22 cellular contexts compared by ENCODE assay signal in genomic region chr5:9895305-9895650, GRCh38.
DNase-seq lines count a peak whose midpoint lies in the region; ATAC-seq and TF ChIP-seq lines count a peak whose summit lies in the region.
"Had no signal": no experiment of that assay in that cellular context is flagged by ENCODE, and none has a peak within 500 bp of the region (broad histone marks: within the 10 kb centered on the region; RNA-seq: fewer than 3 reads in every experiment).

No MANE protein-coding gene starts in this region.

- H3K9me3 ChIP-seq in neural cell (ENCODE audit: low read length): no peaks in the 10 kb centered on the region
- H3K9me3 ChIP-seq: BE2C, SJCRH30 had no signal

- intact Hi-C loops in activated T-helper 2 cell treated with anti-CD3 and anti-CD28 coated beads, Interferon-gamma antibody, Interleukin-2, Interleukin-4, amounts not matched to agents 10 μg/mL and 5 μg/mL and 100 μg/mL, durations not matched to agents 14 hours and 24 hours and 36 hours (cut with micrococcal nuclease): no loop called here

- H3K9me2 ChIP-seq in neural cell (ENCODE audit: insufficient read depth, low read length): no peaks in the 10 kb centered on the region

- no peaks in the 10 kb centered on the region for H3K27me3 ChIP-seq in neural cell (ENCODE audit: insufficient read depth, low read depth, low read length)
- H3K27me3 ChIP-seq: BE2C, MG63, SJCRH30 had no signal

- H3K36me3 ChIP-seq in neural cell (ENCODE audit: insufficient read depth, low read length): no peaks in the 10 kb centered on the region
- H3K36me3 ChIP-seq: BE2C, MG63, SJCRH30 had no signal

- TF ChIP-seq EP300 in neural cell (conservative IDR thresholded peaks at IDR 0.05; ENCODE audit: poor library complexity, severe bottlenecking): no peak

- TF ChIP-seq RAD21 in neural cell (conservative IDR thresholded peaks at IDR 0.05): no peak

- no peak overlapping the region for H2AFZ ChIP-seq in neural cell (ENCODE audit: low read depth, low read length)
- H2AFZ ChIP-seq: GM23248 had no signal

- no peaks in the 10 kb centered on the region for H3F3A ChIP-seq in neural cell (ENCODE audit: insufficient read depth, low read length, poor library complexity, severe bottlenecking)

- ATAC-seq in HG02840 (IDR thresholded peaks at IDR 0.05; ENCODE audit: low FRiP score, unreplicated experiment): no peak
- ATAC-seq: HepG2 had no signal

- DNase-seq in NCI-H524 (lab: John Stamatoyannopoulos, UW) (peak; percentile 68 to 79), NCI-H524 treated with DMSO at 0.1 percent for 48 hours (lab: John Stamatoyannopoulos, UW) (no peak), choroid plexus epithelial cell (ENCODE audit: low read depth) (peak; percentile 56), NCI-H82 (lab: John Stamatoyannopoulos, UW) (no peak)
- DNase-seq in activated CD8-positive, alpha-beta memory T cell treated with anti-CD3 and anti-CD28 coated beads, Interleukin-2, amount 50 U/mL, for 4 hours: no peak
- no peak for DNase-seq in activated T-helper 2 cell treated with anti-CD3 and anti-CD28 coated beads, Interferon-gamma antibody, Interleukin-2, Interleukin-4, amounts not matched to agents 10 μg/mL and 5 μg/mL and 100 μg/mL, durations not matched to agents 14 hours and 24 hours and 36 hours (ENCODE audit: low spot score)
- DNase-seq: BE2C; CD4-positive, alpha-beta T cell; GF-D8; GM23248; MG63; NCI-H1092; NCI-H146; NCI-H2081; NCI-H2227 treated with DMSO at 0.1 percent for 48 hours; NCI-H526; RPMI8226; SJCRH30 had no signal

- TF ChIP-seq CTCF in choroid plexus epithelial cell (conservative IDR thresholded peaks at IDR 0.05; ENCODE audit: low read depth, low read length) (no peak), neural cell (IDR thresholded peaks at IDR 0.05; ENCODE audit: poor library complexity, severe bottlenecking) (peak; percentile 17)

- no peaks in the 10 kb centered on the region for H3K4me1 Mint-ChIP-seq in activated T-helper 2 cell treated with anti-CD3 and anti-CD28 coated beads, Interferon-gamma antibody, Interleukin-2, Interleukin-4, amounts not matched to agents 10 μg/mL and 5 μg/mL and 100 μg/mL, durations not matched to agents 14 hours and 24 hours and 36 hours (ENCODE audit: low read depth)

- H3K4me3 ChIP-seq in choroid plexus epithelial cell (ENCODE audit: low read depth, low read length) (no peak overlapping the region), neural cell (ENCODE audit: low read length) (peak overlapping the region; percentile 9)
- H3K4me3 ChIP-seq: GM23248, MG63, SJCRH30 had no signal

- H3K9me3 Mint-ChIP-seq in activated T-helper 2 cell treated with anti-CD3 and anti-CD28 coated beads, Interferon-gamma antibody, Interleukin-2, Interleukin-4, amounts not matched to agents 10 μg/mL and 5 μg/mL and 100 μg/mL, durations not matched to agents 14 hours and 24 hours and 36 hours: no peaks in the 10 kb centered on the region
- H3K9me3 Mint-ChIP-seq: CD4-positive, alpha-beta T cell had no signal

- H3K27me3 Mint-ChIP-seq in activated T-helper 2 cell treated with anti-CD3 and anti-CD28 coated beads, Interferon-gamma antibody, Interleukin-2, Interleukin-4, amounts not matched to agents 10 μg/mL and 5 μg/mL and 100 μg/mL, durations not matched to agents 14 hours and 24 hours and 36 hours (ENCODE audit: low read depth): no peaks in the 10 kb centered on the region
- H3K27me3 Mint-ChIP-seq: CD4-positive, alpha-beta T cell had no signal

- H3K27ac Mint-ChIP-seq in activated T-helper 2 cell treated with anti-CD3 and anti-CD28 coated beads, Interferon-gamma antibody, Interleukin-2, Interleukin-4, amounts not matched to agents 10 μg/mL and 5 μg/mL and 100 μg/mL, durations not matched to agents 14 hours and 24 hours and 36 hours: no peak overlapping the region
- H3K27ac Mint-ChIP-seq: CD4-positive, alpha-beta T cell had no signal

- peak overlapping the region; percentile 46 for H3K27ac ChIP-seq in neural cell (ENCODE audit: low read length)
- H3K27ac ChIP-seq: 22Rv1, GM23248, SJCRH30 had no signal

- no peak overlapping the region for H3K4me3 Mint-ChIP-seq in activated T-helper 2 cell treated with anti-CD3 and anti-CD28 coated beads, Interferon-gamma antibody, Interleukin-2, Interleukin-4, amounts not matched to agents 10 μg/mL and 5 μg/mL and 100 μg/mL, durations not matched to agents 14 hours and 24 hours and 36 hours (ENCODE audit: low read depth)
- H3K4me3 Mint-ChIP-seq: CD4-positive, alpha-beta T cell had no signal

- H3K4me2 ChIP-seq in neural cell (ENCODE audit: low read length): no peak overlapping the region

- H3K9ac ChIP-seq in neural cell (ENCODE audit: low read length): peak overlapping the region; percentile 20
- H3K9ac ChIP-seq: GM23248 had no signal

- no peaks in the 10 kb centered on the region for H3K79me2 ChIP-seq in neural cell (replicated peaks; ENCODE audit: insufficient read depth, low read length)

- H4K20me1 ChIP-seq in neural cell (ENCODE audit: insufficient read depth): no peaks in the 10 kb centered on the region

- H3K36me3 Mint-ChIP-seq in activated T-helper 2 cell treated with anti-CD3 and anti-CD28 coated beads, Interferon-gamma antibody, Interleukin-2, Interleukin-4, amounts not matched to agents 10 μg/mL and 5 μg/mL and 100 μg/mL, durations not matched to agents 14 hours and 24 hours and 36 hours (ENCODE audit: low read depth): no peaks in the 10 kb centered on the region

TF ChIP-seq in neural cell, 6 proteins besides CTCF, POLR2A, EP300 and RAD21:
- TF ChIP-seq SMC3 (conservative IDR thresholded peaks at IDR 0.05; ENCODE audit: poor library complexity): peak; percentile 28
- no peak for TF ChIP-seq TAF1 (IDR thresholded peaks at IDR 0.05; ENCODE audit: low read depth)
- peak; percentile 58 for TF ChIP-seq POLR2AphosphoS5 (IDR thresholded peaks at IDR 0.05)
- TF ChIP-seq MXI1 (conservative IDR thresholded peaks at IDR 0.05; ENCODE audit: poor library complexity, severe bottlenecking): no peak
TF ChIP-seq in neural cell: peak in this region for 2.

Comparison
In these comparisons a context has a peak if more than half of its experiments do, and no peak if none do; other contexts are left out.
1. DNase-seq: peak in NCI-H524 (2 of 2) and choroid plexus epithelial cell (single experiment); none in NCI-H524 treated with DMSO at 0.1 percent for 48 hours (single experiment), NCI-H82 (single experiment), activated CD8-positive, alpha-beta memory T cell treated with anti-CD3 and anti-CD28 coated beads, Interleukin-2, amount 50 U/mL, for 4 hours (single experiment) and activated T-helper 2 cell treated with anti-CD3 and anti-CD28 coated beads, Interferon-gamma antibody, Interleukin-2, Interleukin-4, amounts not matched to agents 10 μg/mL and 5 μg/mL and 100 μg/mL, durations not matched to agents 14 hours and 24 hours and 36 hours (single experiment).